ENCODE assay signal across 14 cellular contexts in the genomic region with DNA sequence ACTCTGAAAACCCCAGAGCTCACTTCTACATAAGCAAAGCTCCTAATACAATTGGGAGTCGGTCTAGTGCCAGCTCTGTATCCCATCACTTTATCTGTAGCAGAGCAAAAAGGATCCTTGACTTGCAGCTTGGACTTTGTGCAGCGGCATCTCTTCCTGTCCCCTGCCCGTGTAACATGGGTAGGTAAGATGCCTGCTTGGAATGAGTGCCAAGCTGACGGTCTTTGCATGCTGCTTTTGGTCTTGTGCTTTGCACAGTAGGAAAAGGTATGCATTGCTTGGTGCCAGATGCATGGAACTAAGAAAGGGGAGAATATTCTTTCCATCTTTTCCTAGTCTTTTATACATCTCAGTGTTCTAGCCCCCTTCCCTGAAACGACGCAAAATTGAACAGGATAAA.
"Had no signal": no experiment of that assay in that cellular context is flagged by ENCODE, and none has a peak within 500 bp of the region (broad histone marks: within the 10 kb centered on the region; RNA-seq: fewer than 3 reads in every experiment).

No MANE protein-coding gene starts in this region.

- H3K4me3 ChIP-seq: ovary, psoas muscle, right lobe of liver, sigmoid colon, smooth muscle cell, spleen, suprapubic skin, testis, tibial artery, transverse colon, upper lobe of right lung, uterus had no signal

- H3K9me3 ChIP-seq: neutrophil, ovary, psoas muscle, right lobe of liver, sigmoid colon, spleen, suprapubic skin, testis, tibial artery, transverse colon, upper lobe of right lung, uterus had no signal

- H3K4me1 ChIP-seq: psoas muscle, right lobe of liver, sigmoid colon, tibial artery, uterus had no signal

- H3K36me3 ChIP-seq: neutrophil, ovary, right lobe of liver, sigmoid colon, spleen, suprapubic skin, tibial artery, transverse colon, upper lobe of right lung, uterus had no signal

- H3K27ac ChIP-seq: neutrophil, ovary, psoas muscle, right lobe of liver, sigmoid colon, spleen, suprapubic skin, testis, tibial artery, transverse colon, upper lobe of right lung, uterus had no signal

- DNase-seq: naive B cell, sigmoid colon, spleen, tibial artery, upper lobe of right lung had no signal

- H3K27me3 ChIP-seq: ovary, right lobe of liver, testis had no signal
